20 cellular contexts compared by ENCODE assay signal in genomic region chr14:24291446-24292117, GRCh38. TPM values are rescaled to one million over a fixed set of nuclear protein-coding genes. Genes with fewer than 3 reads are reported as not detected.
DNase-seq lines count a peak whose midpoint lies in the region; ATAC-seq, FAIRE-seq and TF ChIP-seq lines count a peak whose summit lies in the region.
"Had no signal": no experiment of that assay in that cellular context is flagged by ENCODE, and none has a peak within 500 bp of the region (broad histone marks: within the 10 kb centered on the region; RNA-seq: fewer than 3 reads in every experiment).

No MANE protein-coding gene starts in this region.

- no peaks in the 10 kb centered on the region for H3K27me3 Mint-ChIP-seq in T-helper 17 cell
- H3K27me3 Mint-ChIP-seq: CD4-positive, CD25-positive, alpha-beta regulatory T cell had no signal

- peaks cover 6% of the 10 kb centered on the region for H3K36me3 Mint-ChIP-seq in T-helper 17 cell (ENCODE audit: low read depth)

- H2BK12ac ChIP-seq in neuronal stem cell (ENCODE audit: low read length), result no peak overlapping the region

- peak overlapping the region; percentile 63 for H3K27ac Mint-ChIP-seq in T-helper 17 cell
- H3K27ac Mint-ChIP-seq: CD8-positive, alpha-beta T cell had no signal

- ATAC-seq in T-helper 17 cell, result no peak
- peak; percentile 18 for ATAC-seq in HepG2
- ATAC-seq: CD8-positive, alpha-beta T cell had no signal

- no peak overlapping the region for H3K23ac ChIP-seq in neuronal stem cell (ENCODE audit: low read depth, low read length, poor library complexity)

- no peak overlapping the region for H2AK5ac ChIP-seq in neuronal stem cell (ENCODE audit: low read depth, low read length)

- no peak overlapping the region for H2BK120ac ChIP-seq in neuronal stem cell (ENCODE audit: low read depth, low read length)

- H3K9me3 ChIP-seq in T-helper 17 cell (ENCODE audit: control insufficient read depth, low read length, poor library complexity, severe bottlenecking), result no peaks in the 10 kb centered on the region
- H3K9me3 ChIP-seq in HepG2 (ENCODE audit: low read length), result no peaks in the 10 kb centered on the region
- H3K9me3 ChIP-seq in neuronal stem cell (replicated peaks in 1 of 2; ENCODE audit: control insufficient read depth in 2 of 2, insufficient read depth in 1 of 2, low read depth in 1 of 2, low read length in 2 of 2), result no peaks in the 10 kb centered on the region
- H3K9me3 ChIP-seq: Caco-2 had no signal

- no peak for TF ChIP-seq POLR2A in HepG2 (IDR thresholded peaks at IDR 0.05; ENCODE audit: insufficient read depth in 1 of 2, low read depth in 2 of 2, low read length in 2 of 2)

- no peaks in the 10 kb centered on the region for H3K79me1 ChIP-seq in neuronal stem cell (ENCODE audit: low read depth, low read length)

- TF ChIP-seq RAD21 in HepG2 (CRISPR knock-in tag; IDR thresholded peaks at IDR 0.05), result no peak

- no peak for TF ChIP-seq EP300 in HepG2 (IDR thresholded peaks at IDR 0.05; ENCODE audit: low read depth in 2 of 2, low read length in 2 of 2)
- TF ChIP-seq EP300 in HepG2 (CRISPR knock-in tag; IDR thresholded peaks at IDR 0.05; ENCODE audit: borderline replicate concordance), result no peak

- H3K4me1 ChIP-seq in HepG2 (ENCODE audit: insufficient read depth, low read length) (peaks cover 13% of the 10 kb centered on the region), neuronal stem cell (ENCODE audit: control insufficient read depth in 2 of 2, insufficient read depth in 1 of 2, low read depth in 1 of 2, low read length in 2 of 2) (no peaks in the 10 kb centered on the region)
- H3K4me1 ChIP-seq: Caco-2 had no signal

- intact Hi-C loops in HepG2 (cut with micrococcal nuclease; ENCODE audit: unreplicated experiment), result loop anchor here (10.0 kb wide), 1 partner anchor 987 kb away; the partner anchor contains the start of genes BCL2L2 and PPP1R3E

- no peaks in the 10 kb centered on the region for H4K20me1 ChIP-seq in HepG2 (ENCODE audit: insufficient read depth, low read length)

- no peak for FAIRE-seq in HepG2 (lab: Jason Lieb, UNC)
- FAIRE-seq: GM12891, GM19239, H1 had no signal

- CTCF ChIA-PET in HepG2 (lab: Yijun Ruan, JAX; ENCODE audit: low intra/inter-chr PET ratio, low total read pairs), result no interaction called here

- H2AFZ ChIP-seq in HepG2 (ENCODE audit: low read length) (no peak overlapping the region), neuronal stem cell (ENCODE audit: low read length) (no peak overlapping the region)
- H2AFZ ChIP-seq: GM23248 had no signal

- no TSS peak for BruUV-seq in HepG2 (replicated peaks; lab: Mats Ljungman, UMichigan)

- no peak overlapping the region for H3K4me3 ChIP-seq in HepG2 (replicated peaks in 1 of 3; ENCODE audit: insufficient read depth in 1 of 3, low read depth in 2 of 3, low read length in 3 of 3)
- H3K4me3 ChIP-seq in neuronal stem cell (ENCODE audit: low read length in 2 of 2), result no peak overlapping the region
- H3K4me3 ChIP-seq: GM23248 had no signal

- H3K36me3 ChIP-seq in HepG2 (replicated peaks in 1 of 2; ENCODE audit: control insufficient read depth in 1 of 2, insufficient read depth in 2 of 2, low read length in 2 of 2), result peaks cover 48 to 66% of the 10 kb centered on the region in 2 experiments
- H3K36me3 ChIP-seq in neuronal stem cell (replicated peaks in 1 of 2; ENCODE audit: control insufficient read depth in 2 of 2, insufficient read depth in 2 of 2, low read length in 2 of 2), result peaks cover 25 to 56% of the 10 kb centered on the region in 2 donors

- no peak overlapping the region for H2BK15ac ChIP-seq in neuronal stem cell (ENCODE audit: low read length)

- H3K79me2 ChIP-seq in HepG2 (ENCODE audit: insufficient read depth, low read length), result no peaks in the 10 kb centered on the region

- no peak for TF ChIP-seq CTCF in HepG2 (CRISPR knock-in tag; IDR thresholded peaks at IDR 0.05)
- no peak for TF ChIP-seq CTCF in GM13976 (IDR thresholded peaks at IDR 0.05; ENCODE audit: borderline replicate concordance, control extremely low read depth, extremely low read depth, insufficient read depth, missing control alignments)

- no peaks in the 10 kb centered on the region for H3K27me3 ChIP-seq in HepG2 (ENCODE audit: control insufficient read depth in 1 of 2, insufficient read depth in 2 of 2, low read length in 2 of 2)
- no peaks in the 10 kb centered on the region for H3K27me3 ChIP-seq in neuronal stem cell (ENCODE audit: control insufficient read depth in 3 of 3, insufficient read depth in 3 of 3, low read depth in 1 of 3, low read length in 3 of 3)

- no peak overlapping the region for H4K91ac ChIP-seq in neuronal stem cell (ENCODE audit: low read depth, low read length, poor library complexity)

- H3K4ac ChIP-seq in neuronal stem cell (ENCODE audit: low read length), result no peak overlapping the region

- no peak overlapping the region for H3K4me3 Mint-ChIP-seq in T-helper 17 cell
- H3K4me3 Mint-ChIP-seq: CD4-positive, CD25-positive, alpha-beta regulatory T cell; CD8-positive, alpha-beta T cell had no signal

- in situ Hi-C loops in HepG2 (cut with HindIII; ENCODE audit: extremely low pct_ligation_motif_present, low pct_unique_long_range_greater_than_20kb) (no loop called here), GM13976 (cut with MboI; ENCODE audit: low sequenced_read_pairs, unreplicated experiment) (no loop called here)

- H3K4me1 Mint-ChIP-seq in T-helper 17 cell, result peaks cover 16% of the 10 kb centered on the region

- H4K8ac ChIP-seq in neuronal stem cell (ENCODE audit: low read depth, low read length), result no peak overlapping the region

- peak overlapping the region; percentile 57 for H2BK5ac ChIP-seq in neuronal stem cell (ENCODE audit: low read length)

- H3K27ac ChIP-seq in HepG2 (ENCODE audit: extremely low read length, insufficient read depth, low read length), result no peak overlapping the region
- H3K27ac ChIP-seq in neuronal stem cell (replicated peaks; ENCODE audit: low read length), result no peak overlapping the region
- H3K27ac ChIP-seq: GM23248 had no signal

- no peak overlapping the region for H3K9ac ChIP-seq in HepG2 (ENCODE audit: insufficient read depth, low read depth, low read length)
- no peak overlapping the region for H3K9ac ChIP-seq in neuronal stem cell (ENCODE audit: low read depth, low read length, poor library complexity)
- H3K9ac ChIP-seq: GM23248 had no signal

- H3K4me2 ChIP-seq in HepG2 (ENCODE audit: low read depth, low read length) (no peak overlapping the region), neuronal stem cell (ENCODE audit: insufficient read depth, low read length, poor library complexity, severe bottlenecking) (no peak overlapping the region)

- WGBS in HepG2 (ENCODE audit: low lambda C conversion rate), result 88% methylated on average over 3 of the region's 3 CpGs
- no CpG with 5 or more reads among the region's 3 CpGs for WGBS in neuronal stem cell (ENCODE audit: extremely low coverage in 2 of 2, insufficient read length in 2 of 2, insufficient replicate concordance in 1 of 2), 2 donors

- H3K14ac ChIP-seq in neuronal stem cell (ENCODE audit: low read length), result no peak overlapping the region

- POLR2A ChIA-PET in HepG2 (lab: Yijun Ruan, JAX), result interaction anchor here (1.0 to 24.7 kb wide), 7 partner anchors 7 to 130 kb away, joined by 3 to 850 read pairs (median 8); partner anchors contain the start of genes CHMP4A, DHRS1, GMPR2 and IRF9

- H3K18ac ChIP-seq in neuronal stem cell (ENCODE audit: low read length), result no peak overlapping the region

- no peak for DNase-seq in T-helper 17 cell
- no peak for DNase-seq in HepG2 (ENCODE audit: low spot score)
- no peak for DNase-seq in neuronal stem cell (ENCODE audit: low spot score)
- DNase-seq in GM13976 (ENCODE audit: low spot score), result no peak
- no peak for DNase-seq in CD1c-positive myeloid dendritic cell (ENCODE audit: extremely low spot score)
- DNase-seq in HPDE6-E6E7 (ENCODE audit: extremely low spot score), result no peak
- DNase-seq: C1 segment of cervical spinal cord; Caco-2; CD4-positive, CD25-positive, alpha-beta regulatory T cell; CD8-positive, alpha-beta T cell; DMS153; GF-D8; GM23248; H7; HCEC 1CT had no signal

RNA-seq across cellular contexts. Expression of gene DHRS1, which starts 8.0 kb away (rescaled TPM):
- total RNA-seq in T-helper 17 cell, result 10 to 100 TPM; 24.0 to 27.0 TPM
- total RNA-seq in HepG2 (2016; rRNA removed; fragmentation: Illumina TruSeq; extraction: Trizol), result 46.3 and 60.8 TPM in 2 replicates
- 11.6 and 11.9 TPM in 2 replicates for total RNA-seq in HepG2 (2016; cell fraction: cytosol; rRNA removed; fragmentation: Illumina TruSeq; extraction: Trizol; ENCODE audit: low read depth)
- total RNA-seq in HepG2 (2016; cell fraction: insoluble cytoplasmic fraction; rRNA removed; fragmentation: Illumina TruSeq; extraction: Trizol), result 42.0 and 55.8 TPM in 2 replicates
- total RNA-seq in HepG2 (2016; cell fraction: membrane; rRNA removed; fragmentation: Illumina TruSeq; extraction: Trizol), result 12.0 and 12.3 TPM in 2 replicates
- 49.1 and 52.1 TPM in 2 replicates for total RNA-seq in HepG2 (2016; cell fraction: nucleus; rRNA removed; fragmentation: Illumina TruSeq; extraction: Trizol)
- polyA plus RNA-seq in HepG2 (2011; rRNA removed), result 49.8 and 52.2 TPM in 2 replicates
- 67.8 and 85.2 TPM in 2 replicates for polyA plus RNA-seq in HepG2 (2011; cell fraction: cytosol; rRNA removed)
- 332 and 353 TPM in 2 replicates for polyA plus RNA-seq in HepG2 (2011; cell fraction: nucleus; rRNA removed)
- polyA plus RNA-seq in HepG2 (2012), result 61.8 and 63.4 TPM in 2 replicates
- polyA plus RNA-seq in HepG2 (2016; cell fraction: cytosol; fragmentation: Illumina TruSeq; extraction: Trizol; ENCODE audit: low read depth), result 5.3 and 7.0 TPM in 2 replicates
- 57.6 and 62.6 TPM in 2 replicates for polyA plus RNA-seq in HepG2 (2016; cell fraction: insoluble cytoplasmic fraction; fragmentation: Illumina TruSeq; extraction: Trizol; ENCODE audit: low read depth)
- polyA plus RNA-seq in HepG2 (2016; cell fraction: membrane; fragmentation: Illumina TruSeq; extraction: Trizol; ENCODE audit: low read depth), result 8.9 and 12.3 TPM in 2 replicates
- 109 and 114 TPM in 2 replicates for polyA plus RNA-seq in HepG2 (2016; cell fraction: nucleus; fragmentation: Illumina TruSeq; extraction: Trizol; ENCODE audit: insufficient read depth, low read depth)
- polyA minus RNA-seq in HepG2 (2011; rRNA and poly(A)+ RNA removed; ENCODE audit: low replicate concordance), result 61.8 and 172 TPM in 2 replicates
- polyA minus RNA-seq in HepG2 (2011; cell fraction: cytosol; rRNA and poly(A)+ RNA removed), result 39.8 and 45.8 TPM in 2 replicates
- polyA minus RNA-seq in HepG2 (2011; cell fraction: nucleus; rRNA and poly(A)+ RNA removed), result 57.2 and 59.4 TPM in 2 replicates
- polyA plus RNA-seq in neuronal stem cell (2013, experiment 1 of 2), result 9.9 TPM
- polyA plus RNA-seq in neuronal stem cell (2013, experiment 2 of 2), result 9.8 TPM

RNA-seq across cellular contexts. Expression of gene NOP9, which starts 8.1 kb away (rescaled TPM):
- total RNA-seq in T-helper 17 cell, result 10 to 100 TPM; 25.7 to 27.7 TPM
- 61.6 and 64.5 TPM in 2 replicates for total RNA-seq in HepG2 (2016; rRNA removed; fragmentation: Illumina TruSeq; extraction: Trizol)
- 2.7 and 3.4 TPM in 2 replicates for total RNA-seq in HepG2 (2016; cell fraction: cytosol; rRNA removed; fragmentation: Illumina TruSeq; extraction: Trizol; ENCODE audit: low read depth)
- 58.5 and 62.7 TPM in 2 replicates for total RNA-seq in HepG2 (2016; cell fraction: insoluble cytoplasmic fraction; rRNA removed; fragmentation: Illumina TruSeq; extraction: Trizol)
- total RNA-seq in HepG2 (2016; cell fraction: membrane; rRNA removed; fragmentation: Illumina TruSeq; extraction: Trizol), result 11.3 and 12.5 TPM in 2 replicates
- total RNA-seq in HepG2 (2016; cell fraction: nucleus; rRNA removed; fragmentation: Illumina TruSeq; extraction: Trizol), result 38.6 and 43.3 TPM in 2 replicates
- polyA plus RNA-seq in HepG2 (2011; rRNA removed), result 24.5 and 33.8 TPM in 2 replicates
- 19.8 and 21.2 TPM in 2 replicates for polyA plus RNA-seq in HepG2 (2011; cell fraction: cytosol; rRNA removed)
- 82.1 and 94.5 TPM in 2 replicates for polyA plus RNA-seq in HepG2 (2011; cell fraction: nucleus; rRNA removed)
- 28.7 and 29.6 TPM in 2 replicates for polyA plus RNA-seq in HepG2 (2012)
- polyA plus RNA-seq in HepG2 (2016; cell fraction: cytosol; fragmentation: Illumina TruSeq; extraction: Trizol; ENCODE audit: low read depth), result 1.9 and 2.1 TPM in 2 replicates
- 38.5 and 40.4 TPM in 2 replicates for polyA plus RNA-seq in HepG2 (2016; cell fraction: insoluble cytoplasmic fraction; fragmentation: Illumina TruSeq; extraction: Trizol; ENCODE audit: low read depth)
- polyA plus RNA-seq in HepG2 (2016; cell fraction: membrane; fragmentation: Illumina TruSeq; extraction: Trizol; ENCODE audit: low read depth), result 3.8 and 5.1 TPM in 2 replicates
- polyA plus RNA-seq in HepG2 (2016; cell fraction: nucleus; fragmentation: Illumina TruSeq; extraction: Trizol; ENCODE audit: insufficient read depth, low read depth), result 39.2 and 41.4 TPM in 2 replicates
- 80.1 and 104 TPM in 2 replicates for polyA minus RNA-seq in HepG2 (2011; rRNA and poly(A)+ RNA removed; ENCODE audit: low replicate concordance)
- polyA minus RNA-seq in HepG2 (2011; cell fraction: cytosol; rRNA and poly(A)+ RNA removed), result 32.3 and 42.1 TPM in 2 replicates
- 65.5 and 77.8 TPM in 2 replicates for polyA minus RNA-seq in HepG2 (2011; cell fraction: nucleus; rRNA and poly(A)+ RNA removed)
- polyA plus RNA-seq in neuronal stem cell (2013, experiment 1 of 2), result 10.9 TPM
- 10.9 TPM for polyA plus RNA-seq in neuronal stem cell (2013, experiment 2 of 2)

RNA-seq across cellular contexts. Expression of gene CIDEB, which starts 16.2 kb away (rescaled TPM):
- total RNA-seq in T-helper 17 cell (10 to 100 TPM; 14.5 to 16.8 TPM), HepG2 (2016; rRNA removed; fragmentation: Illumina TruSeq; extraction: Trizol) (22.4 and 35.8 TPM in 2 replicates)
- total RNA-seq in HepG2 (2016; cell fraction: cytosol; rRNA removed; fragmentation: Illumina TruSeq; extraction: Trizol; ENCODE audit: low read depth), result 7.4 and 8.6 TPM in 2 replicates
- 25.0 and 33.5 TPM in 2 replicates for total RNA-seq in HepG2 (2016; cell fraction: insoluble cytoplasmic fraction; rRNA removed; fragmentation: Illumina TruSeq; extraction: Trizol)
- 10.2 and 11.5 TPM in 2 replicates for total RNA-seq in HepG2 (2016; cell fraction: membrane; rRNA removed; fragmentation: Illumina TruSeq; extraction: Trizol)
- total RNA-seq in HepG2 (2016; cell fraction: nucleus; rRNA removed; fragmentation: Illumina TruSeq; extraction: Trizol), result 35.1 and 36.7 TPM in 2 replicates
- polyA plus RNA-seq in HepG2 (2011; rRNA removed), result 110 and 143 TPM in 2 replicates
- polyA plus RNA-seq in HepG2 (2011; cell fraction: cytosol; rRNA removed), result 88.2 and 112 TPM in 2 replicates
- polyA plus RNA-seq in HepG2 (2011; cell fraction: nucleus; rRNA removed), result 47.6 and 66.7 TPM in 2 replicates
- polyA plus RNA-seq in HepG2 (2012), result 94.8 and 120 TPM in 2 replicates
- polyA plus RNA-seq in HepG2 (2016; cell fraction: cytosol; fragmentation: Illumina TruSeq; extraction: Trizol; ENCODE audit: low read depth), result 15.9 and 18.8 TPM in 2 replicates
- polyA plus RNA-seq in HepG2 (2016; cell fraction: insoluble cytoplasmic fraction; fragmentation: Illumina TruSeq; extraction: Trizol; ENCODE audit: low read depth), result 56.4 and 59.4 TPM in 2 replicates
- 21.0 and 22.1 TPM in 2 replicates for polyA plus RNA-seq in HepG2 (2016; cell fraction: membrane; fragmentation: Illumina TruSeq; extraction: Trizol; ENCODE audit: low read depth)
- 101 TPM in 2 replicates for polyA plus RNA-seq in HepG2 (2016; cell fraction: nucleus; fragmentation: Illumina TruSeq; extraction: Trizol; ENCODE audit: insufficient read depth, low read depth)
- polyA minus RNA-seq in HepG2 (2011; rRNA and poly(A)+ RNA removed; ENCODE audit: low replicate concordance), result 15.9 and 85.1 TPM in 2 replicates
- 34.0 and 49.4 TPM in 2 replicates for polyA minus RNA-seq in HepG2 (2011; cell fraction: cytosol; rRNA and poly(A)+ RNA removed)
- polyA minus RNA-seq in HepG2 (2011; cell fraction: nucleus; rRNA and poly(A)+ RNA removed), result 21.4 and 33.2 TPM in 2 replicates
- polyA plus RNA-seq in neuronal stem cell (2013, experiment 1 of 2), result not detected
- not detected for polyA plus RNA-seq in neuronal stem cell (2013, experiment 2 of 2)
- total RNA-seq: A172, A673, H1 had no signal

RNA-seq across cellular contexts. Expression of gene LTB4R2, which starts 18.4 kb away (rescaled TPM):
- total RNA-seq in T-helper 17 cell (10 to 100 TPM; 17.3 to 23.3 TPM), HepG2 (2016; rRNA removed; fragmentation: Illumina TruSeq; extraction: Trizol) (1.4 and 6.9 TPM in 2 replicates)
- 0.40 and 0.44 TPM in 2 replicates for total RNA-seq in HepG2 (2016; cell fraction: cytosol; rRNA removed; fragmentation: Illumina TruSeq; extraction: Trizol; ENCODE audit: low read depth)
- total RNA-seq in HepG2 (2016; cell fraction: insoluble cytoplasmic fraction; rRNA removed; fragmentation: Illumina TruSeq; extraction: Trizol), result 1.7 and 7.1 TPM in 2 replicates
- total RNA-seq in HepG2 (2016; cell fraction: membrane; rRNA removed; fragmentation: Illumina TruSeq; extraction: Trizol), result 0.93 and 1.2 TPM in 2 replicates
- 10.5 and 12.4 TPM in 2 replicates for total RNA-seq in HepG2 (2016; cell fraction: nucleus; rRNA removed; fragmentation: Illumina TruSeq; extraction: Trizol)
- 3.9 and 6.1 TPM in 2 replicates for polyA plus RNA-seq in HepG2 (2011; rRNA removed)
- polyA plus RNA-seq in HepG2 (2011; cell fraction: cytosol; rRNA removed), result 0.65 and 1.5 TPM in 2 replicates
- 94.5 and 110 TPM in 2 replicates for polyA plus RNA-seq in HepG2 (2011; cell fraction: nucleus; rRNA removed)
- 4.0 and 7.4 TPM in 2 replicates for polyA plus RNA-seq in HepG2 (2012)
- 0.31 and 0.36 TPM in 2 replicates for polyA plus RNA-seq in HepG2 (2016; cell fraction: cytosol; fragmentation: Illumina TruSeq; extraction: Trizol; ENCODE audit: low read depth)
- polyA plus RNA-seq in HepG2 (2016; cell fraction: insoluble cytoplasmic fraction; fragmentation: Illumina TruSeq; extraction: Trizol; ENCODE audit: low read depth), result 1.1 and 1.5 TPM in 2 replicates
- polyA plus RNA-seq in HepG2 (2016; cell fraction: membrane; fragmentation: Illumina TruSeq; extraction: Trizol; ENCODE audit: low read depth), result 0.33 and 0.39 TPM in 2 replicates
- polyA plus RNA-seq in HepG2 (2016; cell fraction: nucleus; fragmentation: Illumina TruSeq; extraction: Trizol; ENCODE audit: insufficient read depth, low read depth), result 19.7 and 20.2 TPM in 2 replicates
- polyA minus RNA-seq in HepG2 (2011; rRNA and poly(A)+ RNA removed; ENCODE audit: low replicate concordance), result 7.7 and 12.0 TPM in 2 replicates
- 1.2 TPM in 2 replicates for polyA minus RNA-seq in HepG2 (2011; cell fraction: cytosol; rRNA and poly(A)+ RNA removed)
- polyA minus RNA-seq in HepG2 (2011; cell fraction: nucleus; rRNA and poly(A)+ RNA removed), result 40.7 and 44.3 TPM in 2 replicates
- 1.1 TPM for polyA plus RNA-seq in neuronal stem cell (2013, experiment 1 of 2)
- polyA plus RNA-seq in neuronal stem cell (2013, experiment 2 of 2), result 1.2 TPM

RNA-seq across cellular contexts. Expression of gene LTB4R, which starts 19.7 kb away (rescaled TPM):
- 10 to 100 TPM; 21.5 to 23.1 TPM for total RNA-seq in T-helper 17 cell
- total RNA-seq in HepG2 (2016; rRNA removed; fragmentation: Illumina TruSeq; extraction: Trizol), result 1.00 and 3.2 TPM in 2 replicates
- 0.40 and 0.53 TPM in 2 replicates for total RNA-seq in HepG2 (2016; cell fraction: cytosol; rRNA removed; fragmentation: Illumina TruSeq; extraction: Trizol; ENCODE audit: low read depth)
- total RNA-seq in HepG2 (2016; cell fraction: insoluble cytoplasmic fraction; rRNA removed; fragmentation: Illumina TruSeq; extraction: Trizol), result 0.25 and 2.9 TPM in 2 replicates
- 0.55 and 0.59 TPM in 2 replicates for total RNA-seq in HepG2 (2016; cell fraction: membrane; rRNA removed; fragmentation: Illumina TruSeq; extraction: Trizol)
- total RNA-seq in HepG2 (2016; cell fraction: nucleus; rRNA removed; fragmentation: Illumina TruSeq; extraction: Trizol), result 4.9 and 6.3 TPM in 2 replicates
- 8.2 and 12.4 TPM in 2 replicates for polyA plus RNA-seq in HepG2 (2011; rRNA removed)
- 1.2 and 1.9 TPM in 2 replicates for polyA plus RNA-seq in HepG2 (2011; cell fraction: cytosol; rRNA removed)
- polyA plus RNA-seq in HepG2 (2011; cell fraction: nucleus; rRNA removed), result 89.0 and 109 TPM in 2 replicates
- polyA plus RNA-seq in HepG2 (2012), result 9.0 and 9.1 TPM in 2 replicates
- 0.10 and 0.24 TPM in 2 replicates for polyA plus RNA-seq in HepG2 (2016; cell fraction: cytosol; fragmentation: Illumina TruSeq; extraction: Trizol; ENCODE audit: low read depth)
- polyA plus RNA-seq in HepG2 (2016; cell fraction: insoluble cytoplasmic fraction; fragmentation: Illumina TruSeq; extraction: Trizol; ENCODE audit: low read depth), result 0.76 and 0.87 TPM in 2 replicates
- polyA plus RNA-seq in HepG2 (2016; cell fraction: membrane; fragmentation: Illumina TruSeq; extraction: Trizol; ENCODE audit: low read depth), result 0.37 and 0.90 TPM in 2 replicates
- polyA plus RNA-seq in HepG2 (2016; cell fraction: nucleus; fragmentation: Illumina TruSeq; extraction: Trizol; ENCODE audit: insufficient read depth, low read depth), result 22.4 and 23.6 TPM in 2 replicates
- polyA minus RNA-seq in HepG2 (2011; rRNA and poly(A)+ RNA removed; ENCODE audit: low replicate concordance), result 13.2 and 32.8 TPM in 2 replicates
- polyA minus RNA-seq in HepG2 (2011; cell fraction: cytosol; rRNA and poly(A)+ RNA removed), result 0.30 and 1.5 TPM in 2 replicates
- 17.3 and 18.9 TPM in 2 replicates for polyA minus RNA-seq in HepG2 (2011; cell fraction: nucleus; rRNA and poly(A)+ RNA removed)
- 2.1 TPM for polyA plus RNA-seq in neuronal stem cell (2013, experiment 1 of 2)
- 1.9 TPM for polyA plus RNA-seq in neuronal stem cell (2013, experiment 2 of 2)
